ENCODE assay signal across 2 cellular contexts in genomic region chr1:6471086-6471841, GRCh38.
TF ChIP-seq lines count a peak whose summit lies in the region.

No MANE protein-coding gene starts in this region.

TF ChIP-seq in liver, 16 proteins besides CTCF, POLR2A, EP300 and RAD21:
- no peak for TF ChIP-seq ATF3 (IDR thresholded peaks at IDR 0.05)
- no peak for TF ChIP-seq YY1 (IDR thresholded peaks at IDR 0.05)
- TF ChIP-seq MAX (IDR thresholded peaks at IDR 0.05), result no peak
- TF ChIP-seq FOXA2 (IDR thresholded peaks at IDR 0.05), result no peak
- no peak for TF ChIP-seq EGR1 (IDR thresholded peaks at IDR 0.05; ENCODE audit: low read depth in 2 of 2)
- TF ChIP-seq HNF4A (conservative IDR thresholded peaks at IDR 0.05), result no peak
- no peak for TF ChIP-seq JUND (IDR thresholded peaks at IDR 0.05)
- no peak for TF ChIP-seq FOXA1 (IDR thresholded peaks at IDR 0.05)
- no peak for TF ChIP-seq ZBTB33 (IDR thresholded peaks at IDR 0.05)
- no peak for TF ChIP-seq TAF1 (conservative IDR thresholded peaks at IDR 0.05)
- TF ChIP-seq SP1 (IDR thresholded peaks at IDR 0.05), result no peak
- no peak for TF ChIP-seq REST (IDR thresholded peaks at IDR 0.05)
- no peak for TF ChIP-seq GABPA (IDR thresholded peaks at IDR 0.05 in 1 of 2, conservative IDR thresholded peaks at IDR 0.05 in 1 of 2)
- TF ChIP-seq NR2F2 (IDR thresholded peaks at IDR 0.05), result no peak
- no peak for TF ChIP-seq HNF4G (IDR thresholded peaks at IDR 0.05)
- no peak for TF ChIP-seq RXRA (IDR thresholded peaks at IDR 0.05)

TF ChIP-seq in HepG2, 621 proteins besides CTCF, POLR2A, EP300 and RAD21:
- TF ChIP-seq MEIS1 (CRISPR knock-in tag; IDR thresholded peaks at IDR 0.05; ENCODE audit: borderline replicate concordance), result no peak
- TF ChIP-seq FOSL2 (CRISPR knock-in tag; IDR thresholded peaks at IDR 0.05), result no peak
- TF ChIP-seq ADNP (CRISPR knock-in tag; IDR thresholded peaks at IDR 0.05), result no peak
- no peak for TF ChIP-seq ZNF281 (CRISPR knock-in tag; IDR thresholded peaks at IDR 0.05; ENCODE audit: borderline replicate concordance)
- no peak for TF ChIP-seq ZFP36L2 (CRISPR knock-in tag; IDR thresholded peaks at IDR 0.05)
- no peak for TF ChIP-seq SCMH1 (CRISPR knock-in tag; IDR thresholded peaks at IDR 0.05; ENCODE audit: borderline replicate concordance)
- TF ChIP-seq ZBTB46 (CRISPR knock-in tag; IDR thresholded peaks at IDR 0.05; ENCODE audit: borderline replicate concordance), result no peak
- no peak for TF ChIP-seq ZNF639 (CRISPR knock-in tag; conservative IDR thresholded peaks at IDR 0.05)
- no peak for TF ChIP-seq SOX13 (IDR thresholded peaks at IDR 0.05)
- TF ChIP-seq SOX13 (CRISPR knock-in tag; conservative IDR thresholded peaks at IDR 0.05 in 1 of 2, IDR thresholded peaks at IDR 0.05 in 1 of 2), result no peak
- no peak for TF ChIP-seq ZBTB39 (CRISPR knock-in tag; IDR thresholded peaks at IDR 0.05)
- TF ChIP-seq ZKSCAN5 (CRISPR knock-in tag; IDR thresholded peaks at IDR 0.05), result no peak
- TF ChIP-seq ZNF746 (CRISPR knock-in tag; IDR thresholded peaks at IDR 0.05), result no peak
- no peak for TF ChIP-seq ZNF512 (CRISPR knock-in tag; IDR thresholded peaks at IDR 0.05)
- no peak for TF ChIP-seq MAX (IDR thresholded peaks at IDR 0.05)
- no peak for TF ChIP-seq ZNF335 (CRISPR knock-in tag; IDR thresholded peaks at IDR 0.05)
- no peak for TF ChIP-seq ZNF652 (CRISPR knock-in tag; IDR thresholded peaks at IDR 0.05; ENCODE audit: borderline replicate concordance, low read depth)
- no peak for TF ChIP-seq HMGA1 (CRISPR knock-in tag; conservative IDR thresholded peaks at IDR 0.05)
- TF ChIP-seq DNMT3B (CRISPR knock-in tag; conservative IDR thresholded peaks at IDR 0.05), result no peak
- TF ChIP-seq FLYWCH1 (CRISPR knock-in tag; IDR thresholded peaks at IDR 0.05), result no peak
- TF ChIP-seq TSC22D2 (CRISPR knock-in tag; IDR thresholded peaks at IDR 0.05; ENCODE audit: borderline replicate concordance), result no peak
